Comparison of ENCODE assay signal across 8 cellular contexts in the genomic region with DNA sequence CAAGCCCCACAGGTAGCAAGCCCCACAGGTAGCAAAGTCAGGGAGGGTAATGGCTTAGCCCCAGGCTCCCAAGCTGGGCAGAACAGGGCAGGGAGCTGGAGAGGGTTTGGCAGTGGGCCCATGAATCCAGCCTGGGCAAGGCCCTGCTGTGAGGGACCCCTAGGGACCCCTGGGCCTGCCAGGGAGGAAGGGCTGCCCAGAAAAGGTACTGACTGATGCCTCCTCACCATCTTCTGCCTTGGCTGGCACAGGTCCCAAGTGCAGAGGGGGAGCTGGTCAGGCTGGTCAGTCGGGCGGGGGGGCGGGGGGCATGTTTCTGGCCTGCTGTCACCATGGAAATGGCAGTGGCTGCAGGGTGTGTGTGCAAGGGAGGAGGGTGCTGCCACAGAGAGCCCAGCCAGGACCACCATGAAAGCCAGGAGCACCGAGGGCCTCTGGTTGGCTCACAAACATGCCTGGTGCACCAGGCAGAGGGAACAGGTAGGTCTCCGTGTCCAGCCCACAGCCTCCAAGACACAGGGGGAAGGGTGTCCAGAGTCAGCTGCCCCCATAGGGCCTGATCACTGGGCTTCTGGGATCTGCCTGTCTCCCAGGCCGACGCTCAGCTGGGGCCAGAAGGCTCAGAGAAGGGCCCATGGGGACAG. TPM values are rescaled to one million over a fixed set of nuclear protein-coding genes. Genes with fewer than 3 reads are reported as not detected.
DNase-seq lines count a peak whose midpoint lies in the region; ATAC-seq and TF ChIP-seq lines count a peak whose summit lies in the region.

No MANE protein-coding gene starts in this region.

- peak overlapping the region; percentile 50 for H3K4me3 ChIP-seq in MG63

- H3K9me3 Mint-ChIP-seq in CD14-positive monocyte (peaks cover 5 to 21% (median 7%) of the 10 kb centered on the region in 7 donors), osteocyte (ENCODE audit: unreplicated experiment) (no peaks in the 10 kb centered on the region)
- peaks cover 0 to 3% of the 10 kb centered on the region in 2 donors for H3K9me3 Mint-ChIP-seq in effector memory CD8-positive, alpha-beta T cell

- H3K27me3 Mint-ChIP-seq in CD14-positive monocyte (ENCODE audit: low read depth in 3 of 3) (peaks cover 34 to 52% (median 41%) of the 10 kb centered on the region in 3 donors), osteocyte (ENCODE audit: unreplicated experiment) (no peaks in the 10 kb centered on the region)
- no peaks in the 10 kb centered on the region for H3K27me3 Mint-ChIP-seq in effector memory CD8-positive, alpha-beta T cell

- H3K27me3 ChIP-seq in MG63: no peaks in the 10 kb centered on the region

- CTCF ChIA-PET in GM10248 (lab: Yijun Ruan, JAX): interaction anchor here (4.9 kb wide), 1 partner anchor 8 kb away, joined by 35 read pairs; no protein-coding TSS in a partner anchor

- intact Hi-C loops in CD14-positive monocyte (cut with micrococcal nuclease): loop anchor here in 1 of 2 donors (5.0 kb wide), 1 partner anchor 86 kb away; no protein-coding TSS in a partner anchor

- H3K36me3 Mint-ChIP-seq in CD14-positive monocyte (peaks cover 4 to 11% of the 10 kb centered on the region in 2 donors), osteocyte (ENCODE audit: unreplicated experiment) (no peaks in the 10 kb centered on the region)
- peaks cover 28% of the 10 kb centered on the region for H3K36me3 Mint-ChIP-seq in effector memory CD8-positive, alpha-beta T cell (ENCODE audit: insufficient read depth)

- DNase-seq in CD14-positive monocyte (ENCODE audit: low spot score): no peak
- peak; percentile 42 for DNase-seq in MG63
- no peak for DNase-seq in effector memory CD8-positive, alpha-beta T cell
- no peak for DNase-seq in osteocyte (ENCODE audit: extremely low spot score, unreplicated experiment)
- no peak for DNase-seq in GM10248 (ENCODE audit: extremely low spot score)
- no peak for DNase-seq in mesenteric fat pad (ENCODE audit: low spot score)

- POLR2A ChIA-PET in GM10248 (lab: Yijun Ruan, JAX): no interaction called here

- H3K4me3 Mint-ChIP-seq in CD14-positive monocyte (peak overlapping the region; percentile 12 to 81), osteocyte (ENCODE audit: unreplicated experiment) (peak overlapping the region; percentile 26)
- H3K4me3 Mint-ChIP-seq in effector memory CD8-positive, alpha-beta T cell: peak overlapping the region; percentile 75 to 76

- TF ChIP-seq CTCF in CD14-positive monocyte (IDR thresholded peaks at IDR 0.05) (no peak), osteocyte (IDR thresholded peaks at IDR 0.05) (no peak), GM10248 (IDR thresholded peaks at IDR 0.05; ENCODE audit: control extremely low read depth, extremely low read depth, low read depth, missing control alignments) (no peak)

- no peak overlapping the region for H3K27ac Mint-ChIP-seq in CD14-positive monocyte
- H3K27ac Mint-ChIP-seq in effector memory CD8-positive, alpha-beta T cell: no peak overlapping the region
- peak overlapping the region; percentile 88 for H3K27ac Mint-ChIP-seq in osteocyte (ENCODE audit: unreplicated experiment)

- H3K9me3 ChIP-seq in MG63: no peaks in the 10 kb centered on the region

- ATAC-seq in effector memory CD8-positive, alpha-beta T cell (replicated peaks): no peak
- ATAC-seq in GM18519 (IDR thresholded peaks at IDR 0.05; ENCODE audit: low FRiP score, unreplicated experiment) (no peak), GM21576 (IDR thresholded peaks at IDR 0.05; ENCODE audit: unreplicated experiment) (no peak)

- H3K4me1 Mint-ChIP-seq in CD14-positive monocyte (peaks cover 15% of the 10 kb centered on the region), osteocyte (ENCODE audit: unreplicated experiment) (peaks cover 44% of the 10 kb centered on the region)
- peaks cover 8% of the 10 kb centered on the region in 2 donors for H3K4me1 Mint-ChIP-seq in effector memory CD8-positive, alpha-beta T cell (ENCODE audit: low read depth in 2 of 2)

- H3K36me3 ChIP-seq in MG63: peaks cover 13% of the 10 kb centered on the region

RNA-seq across cellular contexts. Expression of a gene that starts 1.5 kb away (rescaled TPM):
- 1 to 10 TPM; 2.1 to 3.3 TPM for polyA plus RNA-seq in CD14-positive monocyte
- total RNA-seq in MG63 (2014; rRNA removed; shearing (Covaris generic); ENCODE audit: low replicate concordance): 129 and 270 TPM in 2 replicates
- total RNA-seq in osteocyte (183 and 191 TPM in 2 replicates), mesenteric fat pad (82.8 TPM)

RNA-seq across cellular contexts. Expression of a gene that starts 13.5 kb away (rescaled TPM):
- 1,000 to 10,000 TPM; 1,032 to 2,084 TPM for polyA plus RNA-seq in CD14-positive monocyte
- 17.3 TPM in 1 of 2 replicates, not detected in the other for total RNA-seq in MG63 (2014; rRNA removed; shearing (Covaris generic); ENCODE audit: low replicate concordance)
- 31.0 and 34.1 TPM in 2 replicates for total RNA-seq in osteocyte
- 64.8 TPM for total RNA-seq in mesenteric fat pad

RNA-seq across cellular contexts. Expression of a gene that starts 17.9 kb away (rescaled TPM):
- 1 to 10 TPM; 7.8 to 9.0 TPM for polyA plus RNA-seq in CD14-positive monocyte
- total RNA-seq in MG63 (2014; rRNA removed; shearing (Covaris generic); ENCODE audit: low replicate concordance): 29.3 and 58.1 TPM in 2 replicates
- total RNA-seq in osteocyte (8.4 and 11.0 TPM in 2 replicates), mesenteric fat pad (22.7 TPM)

RNA-seq across cellular contexts. Expression of a gene that starts 53.2 kb away (rescaled TPM):
- under 1 TPM in 1 of 2 donors, not detected in 1; 0.11 TPM for polyA plus RNA-seq in CD14-positive monocyte
- 7.1 and 17.0 TPM in 2 replicates for total RNA-seq in MG63 (2014; rRNA removed; shearing (Covaris generic); ENCODE audit: low replicate concordance)
- total RNA-seq in osteocyte (3.3 and 3.6 TPM in 2 replicates), mesenteric fat pad (2.1 TPM)

RNA-seq across cellular contexts. Expression of a gene that starts 53.5 kb away (rescaled TPM):
- polyA plus RNA-seq in CD14-positive monocyte: 1 to 10 TPM in 1 of 2 donors, under 1 TPM in 1; 0.91 to 2.0 TPM
- total RNA-seq in MG63 (2014; rRNA removed; shearing (Covaris generic); ENCODE audit: low replicate concordance): 20.6 and 46.5 TPM in 2 replicates
- total RNA-seq in osteocyte (122 and 132 TPM in 2 replicates), mesenteric fat pad (87.1 TPM)
